Comparison of ENCODE assay signal across 20 cellular contexts in genomic region chr15:29978411-29979382, GRCh38.
DNase-seq lines count a peak whose midpoint lies in the region; ATAC-seq, FAIRE-seq and TF ChIP-seq lines count a peak whose summit lies in the region.
"Had no signal": no experiment of that assay in that cellular context is flagged by ENCODE, and none has a peak within 500 bp of the region (broad histone marks: within the 10 kb centered on the region; RNA-seq: fewer than 3 reads in every experiment).

No MANE protein-coding gene starts in this region.

- H3K4me3 Mint-ChIP-seq in immature natural killer cell = no peak overlapping the region
- H3K4me3 Mint-ChIP-seq: activated CD4-positive, alpha-beta memory T cell treated with anti-CD3 and anti-CD28 coated beads for 36 hours; activated T-helper 1 cell treated with anti-CD3 and anti-CD28 coated beads, Interleukin-12 subunit alpha, Interleukin-12 subunit beta, Interleukin-2, Interleukin-4 antibody, amounts not matched to agents 30 ng/mL and 10 ng/mL and 1 ng/mL, durations not matched to agents 14 hours and 24 hours and 36 hours had no signal

- no peaks in the 10 kb centered on the region for H3K4me1 ChIP-seq in right lobe of liver
- no peaks in the 10 kb centered on the region for H3K4me1 ChIP-seq in HepG2 (ENCODE audit: insufficient read depth, low read length)
- H3K4me1 ChIP-seq: ascending aorta, prostate gland, upper lobe of left lung had no signal

- no peaks in the 10 kb centered on the region for H3K36me3 ChIP-seq in right lobe of liver
- H3K36me3 ChIP-seq in HepG2 (replicated peaks in 1 of 2; ENCODE audit: control insufficient read depth in 1 of 2, insufficient read depth in 2 of 2, low read length in 2 of 2) = no peaks in the 10 kb centered on the region
- H3K36me3 ChIP-seq: ascending aorta, prostate gland, upper lobe of left lung had no signal

- no peak overlapping the region for H3K4me2 ChIP-seq in HepG2 (ENCODE audit: low read depth, low read length)

- no TSS peak for BruUV-seq in HepG2 (replicated peaks; lab: Mats Ljungman, UMichigan)

- no peak overlapping the region for H3K27ac Mint-ChIP-seq in immature natural killer cell
- H3K27ac Mint-ChIP-seq: activated CD4-positive, alpha-beta memory T cell treated with anti-CD3 and anti-CD28 coated beads for 36 hours; activated T-helper 1 cell treated with anti-CD3 and anti-CD28 coated beads, Interleukin-12 subunit alpha, Interleukin-12 subunit beta, Interleukin-2, Interleukin-4 antibody, amounts not matched to agents 30 ng/mL and 10 ng/mL and 1 ng/mL, durations not matched to agents 14 hours and 24 hours and 36 hours had no signal

- DNase-seq in right lobe of liver (no peak), HepG2 (ENCODE audit: low spot score) (no peak), dorsolateral prefrontal cortex (no peak), medulla oblongata (ENCODE audit: extremely low spot score) (peak; percentile 74), immature natural killer cell (no peak), NAMALWA (ENCODE audit: low spot score) (no peak)
- DNase-seq: activated CD4-positive, alpha-beta memory T cell treated with anti-CD3 and anti-CD28 coated beads for 36 hours; effector CD4-positive, alpha-beta T cell; NCI-H1048; NCI-H2171 treated with DMSO at 0.1 percent for 48 hours; NK-92 treated with Interleukin-12 subunit alpha and Interleukin-12 subunit beta, amount 100 ng/mL, for 24 hours; SIG-M5 had no signal

- peaks cover 0 to 2% (median 0%) of the 10 kb centered on the region in 6 donors for H3K9me3 Mint-ChIP-seq in immature natural killer cell
- H3K9me3 Mint-ChIP-seq: activated CD4-positive, alpha-beta memory T cell treated with anti-CD3 and anti-CD28 coated beads for 36 hours; activated T-helper 1 cell treated with anti-CD3 and anti-CD28 coated beads, Interleukin-12 subunit alpha, Interleukin-12 subunit beta, Interleukin-2, Interleukin-4 antibody, amounts not matched to agents 30 ng/mL and 10 ng/mL and 1 ng/mL, durations not matched to agents 14 hours and 24 hours and 36 hours had no signal

- no peak overlapping the region for H2AFZ ChIP-seq in HepG2 (ENCODE audit: low read length)

- H3K36me3 Mint-ChIP-seq in immature natural killer cell = no peaks in the 10 kb centered on the region
- H3K36me3 Mint-ChIP-seq: activated CD4-positive, alpha-beta memory T cell treated with anti-CD3 and anti-CD28 coated beads for 36 hours had no signal

- CTCF ChIA-PET in HepG2 (lab: Yijun Ruan, JAX; ENCODE audit: low intra/inter-chr PET ratio, low total read pairs) = no interaction called here

- no peak overlapping the region for H3K9ac ChIP-seq in HepG2 (ENCODE audit: insufficient read depth, low read depth, low read length)

- ATAC-seq in right lobe of liver (peak in 3 of 4 donors; percentile 62 to 72 (median 64)), HepG2 (no peak), HG03139 (IDR thresholded peaks at IDR 0.05; ENCODE audit: unreplicated experiment) (no peak), GM21526 (IDR thresholded peaks at IDR 0.05; ENCODE audit: low FRiP score, unreplicated experiment) (no peak)

- in situ Hi-C loops in HepG2 (cut with HindIII; ENCODE audit: extremely low pct_ligation_motif_present, low pct_unique_long_range_greater_than_20kb) = loop anchor here (10.0 kb wide), 1 partner anchor 56 kb away; no protein-coding TSS in a partner anchor

- POLR2A ChIA-PET in HepG2 (lab: Yijun Ruan, JAX) = interaction anchor here (0.5 kb wide), 1 partner anchor 1373 kb away, joined by 4 read pairs; no protein-coding TSS in a partner anchor

- H3K4me3 ChIP-seq in right lobe of liver = no peak overlapping the region
- H3K4me3 ChIP-seq in HepG2 (replicated peaks in 1 of 3; ENCODE audit: insufficient read depth in 1 of 3, low read depth in 2 of 3, low read length in 3 of 3) = no peak overlapping the region
- peak overlapping the region in 13 of 59 donors; percentile 2 to 35 (median 9) for H3K4me3 ChIP-seq in dorsolateral prefrontal cortex
- H3K4me3 ChIP-seq: ascending aorta, prostate gland, upper lobe of left lung had no signal

- TF ChIP-seq POLR2A in right lobe of liver (IDR thresholded peaks at IDR 0.05) = no peak
- no peak for TF ChIP-seq POLR2A in HepG2 (IDR thresholded peaks at IDR 0.05; ENCODE audit: insufficient read depth in 1 of 2, low read depth in 2 of 2, low read length in 2 of 2)

- H3K27ac ChIP-seq in right lobe of liver = no peak overlapping the region
- H3K27ac ChIP-seq in HepG2 (ENCODE audit: extremely low read length, insufficient read depth, low read length) = no peak overlapping the region
- H3K27ac ChIP-seq in dorsolateral prefrontal cortex = peak overlapping the region; percentile 44 to 97 (median 85)
- H3K27ac ChIP-seq: ascending aorta, prostate gland, upper lobe of left lung had no signal

- FAIRE-seq in HepG2 (lab: Jason Lieb, UNC) = no peak
- FAIRE-seq: HTR-8/SVneo, keratinocyte had no signal

- TF ChIP-seq EP300 in HepG2 (IDR thresholded peaks at IDR 0.05; ENCODE audit: low read depth in 2 of 2, low read length in 2 of 2) (no peak), HepG2 (CRISPR knock-in tag; IDR thresholded peaks at IDR 0.05; ENCODE audit: borderline replicate concordance) (no peak)

- WGBS in right lobe of liver (ENCODE audit: insufficient coverage, low coverage, low lambda C conversion rate, missing lambda C conversion rate) = 38% methylated on average over 8 of the region's 8 CpGs
- 10% methylated on average over 8 of the region's 8 CpGs for WGBS in HepG2 (ENCODE audit: low lambda C conversion rate)

- TF ChIP-seq RAD21 in HepG2 (CRISPR knock-in tag; IDR thresholded peaks at IDR 0.05) = no peak

- H3K27me3 ChIP-seq in right lobe of liver (no peaks in the 10 kb centered on the region), HepG2 (ENCODE audit: control insufficient read depth in 1 of 2, insufficient read depth in 2 of 2, low read length in 2 of 2) (no peaks in the 10 kb centered on the region), dorsolateral prefrontal cortex (no peaks in the 10 kb centered on the region)
- H3K27me3 ChIP-seq: ascending aorta, upper lobe of left lung had no signal

- no peaks in the 10 kb centered on the region for H3K9me3 ChIP-seq in right lobe of liver
- H3K9me3 ChIP-seq in HepG2 (ENCODE audit: low read length) = no peaks in the 10 kb centered on the region
- H3K9me3 ChIP-seq: ascending aorta, prostate gland, upper lobe of left lung had no signal

- peak in 1 of 4 donors; percentile 14 for TF ChIP-seq CTCF in right lobe of liver (IDR thresholded peaks at IDR 0.05)
- no peak for TF ChIP-seq CTCF in HepG2 (CRISPR knock-in tag; IDR thresholded peaks at IDR 0.05)
- no peak for TF ChIP-seq CTCF in dorsolateral prefrontal cortex (IDR thresholded peaks at IDR 0.05 in 54 of 56, conservative IDR thresholded peaks at IDR 0.05 in 2 of 56; ENCODE audit: low read depth in 1 of 56, partially characterized antibody in 56 of 56)

- H3K79me2 ChIP-seq in HepG2 (ENCODE audit: insufficient read depth, low read length) = no peaks in the 10 kb centered on the region

- intact Hi-C loops in right lobe of liver (cut with DNase I) (no loop called here), HepG2 (cut with micrococcal nuclease; ENCODE audit: unreplicated experiment) (no loop called here), dorsolateral prefrontal cortex (cut with DNase I) (no loop called here)

- no peaks in the 10 kb centered on the region for H3K4me1 Mint-ChIP-seq in immature natural killer cell

- H4K20me1 ChIP-seq in HepG2 (ENCODE audit: insufficient read depth, low read length) = no peaks in the 10 kb centered on the region

- peaks cover 0 to 4% (median 2%) of the 10 kb centered on the region in 3 donors for H3K27me3 Mint-ChIP-seq in immature natural killer cell (ENCODE audit: low read depth in 3 of 3)

TF ChIP-seq in HepG2, 621 proteins besides CTCF, POLR2A, EP300 and RAD21 (continues in another document):
- TF ChIP-seq ELF3 (CRISPR knock-in tag; IDR thresholded peaks at IDR 0.05) = no peak
- TF ChIP-seq CBX5 (CRISPR knock-in tag; IDR thresholded peaks at IDR 0.05; ENCODE audit: borderline replicate concordance) = no peak
- TF ChIP-seq KAT2B (IDR thresholded peaks at IDR 0.05; ENCODE audit: borderline replicate concordance, low read depth, low read length) = no peak
- TF ChIP-seq ZNF337 (CRISPR knock-in tag; IDR thresholded peaks at IDR 0.05; ENCODE audit: borderline replicate concordance, low read depth) = no peak
- TF ChIP-seq ZBTB46 (CRISPR knock-in tag; IDR thresholded peaks at IDR 0.05; ENCODE audit: borderline replicate concordance) = no peak
- TF ChIP-seq FOXO1 (CRISPR knock-in tag; IDR thresholded peaks at IDR 0.05) = no peak
- no peak for TF ChIP-seq ZNF543 (CRISPR knock-in tag; IDR thresholded peaks at IDR 0.05)
- TF ChIP-seq ZFP62 (CRISPR knock-in tag; IDR thresholded peaks at IDR 0.05) = no peak
- TF ChIP-seq PLRG1 (conservative IDR thresholded peaks at IDR 0.05) = no peak
- TF ChIP-seq ZNF10 (CRISPR knock-in tag; IDR thresholded peaks at IDR 0.05; ENCODE audit: borderline replicate concordance, low read depth) = no peak
- TF ChIP-seq ZBTB25 (CRISPR knock-in tag; IDR thresholded peaks at IDR 0.05) = no peak

Comparison
In these comparisons a context has a peak if more than half of its experiments do, and no peak if none do; other contexts are left out.
1. ATAC-seq: peak in right lobe of liver (3 of 4); none in HepG2 (single experiment), HG03139 (single experiment) and GM21526 (single experiment).
2. H3K27ac ChIP-seq: peak in dorsolateral prefrontal cortex (59 of 59); none in right lobe of liver (0 of 3) and HepG2 (single experiment).